1 cellular context compared by ENCODE assay signal in the genomic region with DNA sequence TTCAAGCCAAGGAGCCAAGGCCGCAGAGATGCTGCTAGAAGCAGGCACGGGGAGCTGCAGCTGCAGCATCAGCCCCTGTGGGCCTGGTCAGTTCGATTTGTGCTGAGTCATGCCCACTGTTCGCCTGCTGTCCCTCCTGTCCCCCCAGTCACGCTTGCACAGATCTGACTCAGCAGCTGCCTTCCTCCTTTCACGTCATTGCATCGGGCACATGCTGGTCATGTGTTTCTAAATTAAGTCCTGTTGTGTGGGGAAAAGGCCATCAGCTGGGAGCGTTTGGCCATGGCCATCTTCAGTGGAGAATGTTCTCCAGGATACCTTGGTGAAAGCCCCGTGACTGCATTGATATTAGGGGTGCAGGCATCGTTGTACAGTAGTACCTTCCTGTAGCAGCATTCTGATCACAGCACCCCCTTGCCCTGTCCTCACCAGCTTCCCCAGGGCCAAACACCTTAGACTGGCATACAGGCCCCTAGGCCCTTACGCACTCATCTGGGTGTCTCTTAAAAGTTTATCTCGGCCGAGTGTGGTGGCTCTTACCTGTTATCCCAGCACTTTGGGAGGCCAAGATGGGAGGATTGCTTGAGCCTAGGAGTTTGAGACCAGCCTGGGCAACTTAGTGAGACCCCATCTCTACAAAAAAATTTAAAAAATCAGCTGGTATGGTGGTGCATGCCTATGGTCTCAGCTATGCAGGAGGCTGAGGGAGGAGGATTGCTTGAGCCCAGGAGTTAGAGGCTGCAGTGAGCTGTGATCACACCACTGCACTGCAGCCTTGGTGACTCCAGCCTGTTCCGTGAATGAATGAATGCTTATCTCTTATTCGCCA.
TF ChIP-seq lines count a peak whose summit lies in the region.

No MANE protein-coding gene starts in this region.

TF ChIP-seq in HEK293T, 16 proteins besides CTCF, POLR2A, EP300 and RAD21:
- TF ChIP-seq ZNF384 (IDR thresholded peaks at IDR 0.05) (no peak), TARDBP (IDR thresholded peaks at IDR 0.05) (no peak), SP1 (IDR thresholded peaks at IDR 0.05) (no peak), L3MBTL2 (conservative IDR thresholded peaks at IDR 0.05) (no peak), HDGF (IDR thresholded peaks at IDR 0.05; ENCODE audit: borderline replicate concordance) (no peak), BHLHE40 (IDR thresholded peaks at IDR 0.05; ENCODE audit: borderline replicate concordance) (no peak), LEF1 (IDR thresholded peaks at IDR 0.05; ENCODE audit: borderline replicate concordance) (no peak), FOXM1 (IDR thresholded peaks at IDR 0.05; ENCODE audit: borderline replicate concordance) (no peak), ARNT (IDR thresholded peaks at IDR 0.05) (no peak), FOXK2 (IDR thresholded peaks at IDR 0.05) (no peak)
TF ChIP-seq in HEK293T: peak in this region for 0.
